ENCODE assay signal across 8 cellular contexts in the genomic region with DNA sequence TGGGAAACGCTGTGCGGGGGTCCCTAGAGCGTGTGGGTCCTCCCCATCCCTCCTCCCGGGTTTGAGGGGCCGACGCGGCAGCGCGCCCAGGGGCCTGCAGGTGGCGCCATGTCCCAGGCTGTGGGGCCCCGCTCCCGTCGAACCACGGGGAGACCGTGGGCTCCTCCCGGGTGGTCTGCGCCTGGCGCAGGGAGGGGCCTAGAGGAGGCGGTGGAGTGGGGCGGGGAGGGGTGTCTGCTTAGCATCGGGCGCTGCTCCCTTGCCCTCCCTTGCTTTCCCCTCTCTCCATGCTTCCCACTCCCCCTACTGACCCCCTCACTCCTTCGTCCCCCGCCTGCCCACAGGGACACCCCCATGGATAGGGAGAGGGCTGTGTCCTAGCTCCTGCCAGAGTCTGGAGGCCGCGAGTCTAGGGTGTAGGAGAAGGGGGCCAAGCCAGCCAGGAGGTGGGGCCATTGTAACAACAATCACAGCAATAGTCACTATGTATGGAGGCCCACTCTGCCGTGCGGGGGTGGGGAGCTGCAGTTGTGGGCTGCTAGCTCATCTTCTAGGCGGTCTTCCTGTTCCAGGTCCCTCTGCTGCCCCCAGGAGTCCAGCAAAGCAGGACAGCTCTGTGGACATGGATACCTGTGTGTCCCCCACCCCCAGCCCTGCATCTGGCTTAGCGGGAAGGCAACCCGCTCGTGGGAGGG. TPM values are rescaled to one million over a fixed set of nuclear protein-coding genes. Genes with fewer than 3 reads are reported as not detected.
DNase-seq lines count a peak whose midpoint lies in the region; ATAC-seq and TF ChIP-seq lines count a peak whose summit lies in the region.

No MANE protein-coding gene starts in this region.

- H3K36me3 Mint-ChIP-seq in activated B cell treated with CpG ODN at 0.5 μM for 24 hours (ENCODE audit: low read depth): peaks cover 10% of the 10 kb centered on the region

- no peak for DNase-seq in GM12864 (ENCODE audit: low read depth)
- DNase-seq in LHCN-M2 (ENCODE audit: low read depth): peak; percentile 36
- DNase-seq in activated B cell treated with CpG ODN at 0.5 μM for 24 hours: peak; percentile 54
- peak; percentile 53 for DNase-seq in dedifferentiated amniotic fluid mesenchymal stem cell (ENCODE audit: extremely low spot score)
- peak in 1 of 3 donors; percentile 39 for DNase-seq in right lobe of liver
- peak; percentile 23 for DNase-seq in stimulated activated CD8-positive, alpha-beta memory T cell treated with anti-CD3 and anti-CD28 coated beads, Interleukin-7, amount 100 ng/mL, for 24 hours (ENCODE audit: low read depth)
- no peak for DNase-seq in OCI-M2 (lab: John Stamatoyannopoulos, UW; ENCODE audit: unreplicated experiment)

- CTCF ChIA-PET in activated B cell treated with CpG ODN at 0.5 μM for 24 hours (lab: Charles Lee): interaction anchor here (0.8 to 2.7 kb wide), 7 partner anchors 9 to 266 kb away, joined by 3 to 21 read pairs (median 4); no protein-coding TSS in a partner anchor

- H3K27me3 ChIP-seq in right lobe of liver: no peaks in the 10 kb centered on the region

- TF ChIP-seq CTCF in GM12864 (IDR thresholded peaks at IDR 0.05; ENCODE audit: low read depth, low read length, missing control alignments) (peak; percentile 83), activated B cell treated with CpG ODN at 0.5 μM for 24 hours (IDR thresholded peaks at IDR 0.05) (no peak), right lobe of liver (IDR thresholded peaks at IDR 0.05) (peak; percentile 42 to 59 (median 52))

- H3K4me3 Mint-ChIP-seq in activated B cell treated with CpG ODN at 0.5 μM for 24 hours: no peak overlapping the region

- H3K4me1 Mint-ChIP-seq in activated B cell treated with CpG ODN at 0.5 μM for 24 hours: peaks cover 26% of the 10 kb centered on the region

- H3K9me3 ChIP-seq in right lobe of liver: no peaks in the 10 kb centered on the region

- ATAC-seq in activated B cell treated with CpG ODN at 0.5 μM for 24 hours (ENCODE audit: low read depth) (peak; percentile 60), right lobe of liver (peak; percentile 36 to 58 (median 42)), GM21367 (IDR thresholded peaks at IDR 0.05; ENCODE audit: unreplicated experiment) (no peak)

- no peak overlapping the region for H3K4me3 ChIP-seq in GM12864 (ENCODE audit: low read depth, low read length)
- H3K4me3 ChIP-seq in right lobe of liver: no peak overlapping the region

- no peak overlapping the region for H3K27ac Mint-ChIP-seq in activated B cell treated with CpG ODN at 0.5 μM for 24 hours

- 21% methylated on average over 6 of the region's 32 CpGs for WGBS in right lobe of liver (ENCODE audit: insufficient coverage, low coverage, low lambda C conversion rate, missing lambda C conversion rate)

- H3K4me1 ChIP-seq in right lobe of liver: no peaks in the 10 kb centered on the region

- no peaks in the 10 kb centered on the region for H3K27me3 Mint-ChIP-seq in activated B cell treated with CpG ODN at 0.5 μM for 24 hours

- POLR2A ChIA-PET in activated B cell treated with CpG ODN at 0.5 μM for 24 hours (lab: Charles Lee): interaction anchor here (0.6 kb wide), 3 partner anchors 157 to 224 kb away, joined by 4 to 8 read pairs (median 6); no protein-coding TSS in a partner anchor

- H3K9me3 Mint-ChIP-seq in activated B cell treated with CpG ODN at 0.5 μM for 24 hours: no peaks in the 10 kb centered on the region

- H3K36me3 ChIP-seq in right lobe of liver: no peaks in the 10 kb centered on the region

- H3K27ac ChIP-seq in right lobe of liver: no peak overlapping the region

- intact Hi-C loops in activated B cell treated with CpG ODN at 0.5 μM for 24 hours (cut with micrococcal nuclease) (loop anchor here (1.0 kb wide), 2 partner anchors 206 to 266 kb away; no protein-coding TSS in a partner anchor), right lobe of liver (cut with DNase I) (no loop called here)

- TF ChIP-seq POLR2A in right lobe of liver (IDR thresholded peaks at IDR 0.05): no peak

RNA-seq across cellular contexts. Expression of a gene that starts 51.7 kb away (rescaled TPM):
- 41.9 and 52.2 TPM in 2 replicates for total RNA-seq in LHCN-M2 (2014; rRNA removed)
- 104 TPM for polyA plus RNA-seq in LHCN-M2 (2012)
- total RNA-seq in activated B cell treated with CpG ODN at 0.5 μM for 24 hours: 116 and 121 TPM in 2 replicates
- total RNA-seq in right lobe of liver: 10 to 100 TPM; 21.0 to 40.8 (median 28.3) TPM

Comparison
In these comparisons a context has a peak if more than half of its experiments do, and no peak if none do; other contexts are left out.
1. DNase-seq: peak in LHCN-M2 (single experiment), activated B cell treated with CpG ODN at 0.5 μM for 24 hours (single experiment), dedifferentiated amniotic fluid mesenchymal stem cell (single experiment) and stimulated activated CD8-positive, alpha-beta memory T cell treated with anti-CD3 and anti-CD28 coated beads, Interleukin-7, amount 100 ng/mL, for 24 hours (single experiment); none in GM12864 (single experiment) and OCI-M2 (single experiment).